In the genomic region with DNA sequence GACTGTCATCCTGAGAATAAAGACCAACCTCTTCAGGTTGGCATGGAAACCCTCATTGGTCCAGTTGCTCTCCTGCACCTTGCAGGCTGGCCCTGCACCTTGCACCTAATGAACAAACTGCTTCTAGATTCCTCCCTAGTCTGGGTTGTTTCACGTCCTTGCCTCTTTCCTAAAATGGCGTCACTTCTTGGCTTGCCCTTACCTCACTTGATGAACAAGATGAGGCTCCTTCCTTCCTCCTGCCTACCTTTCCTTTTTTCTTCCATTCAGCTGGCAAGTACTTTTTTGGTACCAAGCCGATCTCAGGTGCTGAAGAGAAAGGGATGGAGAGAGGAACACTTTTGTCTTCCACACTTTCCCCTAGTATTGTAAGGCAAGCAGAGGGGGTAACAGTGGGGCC, we compare ENCODE assay signal across 19 cellular contexts.
DNase-seq lines count a peak whose midpoint lies in the region; ATAC-seq and TF ChIP-seq lines count a peak whose summit lies in the region.
"Had no signal": no experiment of that assay in that cellular context is flagged by ENCODE, and none has a peak within 500 bp of the region (broad histone marks: within the 10 kb centered on the region; RNA-seq: fewer than 3 reads in every experiment).

No MANE protein-coding gene starts in this region.

- peaks cover 67% of the 10 kb centered on the region for H3K4me1 Mint-ChIP-seq in brain
- peaks cover 49% of the 10 kb centered on the region for H3K4me1 Mint-ChIP-seq in neural progenitor cell
- H3K4me1 Mint-ChIP-seq in activated T-cell treated with anti-CD3 and anti-CD28 coated beads, Interleukin-2, amount 50 U/mL, for 72 hours (ENCODE audit: low read depth): peaks cover 14% of the 10 kb centered on the region

- TF ChIP-seq CTCF in brain (conservative IDR thresholded peaks at IDR 0.05): no peak
- TF ChIP-seq CTCF in neural progenitor cell (IDR thresholded peaks at IDR 0.05): no peak

- H3K4me2 ChIP-seq in neural progenitor cell: no peak overlapping the region
- H3K4me2 ChIP-seq: BLaER1 had no signal

- H3K4me1 ChIP-seq in neural progenitor cell: peaks cover 30% of the 10 kb centered on the region
- H3K4me1 ChIP-seq: HAP-1, SJSA1 had no signal

- H3F3A ChIP-seq in neural progenitor cell (ENCODE audit: low read depth): peaks cover 27% of the 10 kb centered on the region

- no peak overlapping the region for H2AFZ ChIP-seq in neural progenitor cell (replicated peaks)

- H3K79me2 ChIP-seq in neural progenitor cell (ENCODE audit: low read depth): no peaks in the 10 kb centered on the region

- no peak for ATAC-seq in activated T-cell treated with anti-CD3 and anti-CD28 coated beads, Interleukin-2, amount 50 U/mL, for 72 hours (replicated peaks in 1 of 2)
- ATAC-seq: CD8-positive, alpha-beta T cell; Panc1 had no signal

- H3K9ac ChIP-seq in neural progenitor cell: no peak overlapping the region
- H3K9ac ChIP-seq: BLaER1 had no signal

- H3K4me3 Mint-ChIP-seq in brain: peak overlapping the region in 3 of 5 experiments; percentile 4 to 14 (median 6)
- peak overlapping the region; percentile 7 for H3K4me3 Mint-ChIP-seq in neural progenitor cell
- peak overlapping the region in 1 of 2 donors; percentile 42 for H3K4me3 Mint-ChIP-seq in activated T-cell treated with anti-CD3 and anti-CD28 coated beads, Interleukin-2, amount 50 U/mL, for 72 hours
- H3K4me3 Mint-ChIP-seq: CD8-positive, alpha-beta T cell; IgD-negative memory B cell had no signal

- H3K27ac Mint-ChIP-seq in brain (peak overlapping the region; percentile 89 to 95 (median 93)), neural progenitor cell (peak overlapping the region; percentile 21)
- H3K27ac Mint-ChIP-seq in activated T-cell treated with anti-CD3 and anti-CD28 coated beads, Interleukin-2, amount 50 U/mL, for 72 hours: no peak overlapping the region
- H3K27ac Mint-ChIP-seq: CD8-positive, alpha-beta T cell; IgD-negative memory B cell had no signal

- no peak overlapping the region for H3K27ac ChIP-seq in neural progenitor cell
- H3K27ac ChIP-seq: BLaER1, SJSA1 had no signal

- H3K36me3 Mint-ChIP-seq in brain (no peaks in the 10 kb centered on the region), neural progenitor cell (no peaks in the 10 kb centered on the region)
- no peaks in the 10 kb centered on the region for H3K36me3 Mint-ChIP-seq in activated T-cell treated with anti-CD3 and anti-CD28 coated beads, Interleukin-2, amount 50 U/mL, for 72 hours (ENCODE audit: insufficient read depth in 2 of 2)
- H3K36me3 Mint-ChIP-seq: CD8-positive, alpha-beta T cell; IgD-negative memory B cell had no signal

- H3K9me3 ChIP-seq in neural progenitor cell (ENCODE audit: low read depth): no peaks in the 10 kb centered on the region
- H3K9me3 ChIP-seq: HAP-1, SJSA1 had no signal

- H4K20me1 ChIP-seq in neural progenitor cell (ENCODE audit: low read depth): no peaks in the 10 kb centered on the region
- H4K20me1 ChIP-seq: BLaER1 had no signal

- H3K36me3 ChIP-seq in neural progenitor cell: no peaks in the 10 kb centered on the region
- H3K36me3 ChIP-seq: BLaER1, HAP-1, SJSA1 had no signal

- H3K27me3 ChIP-seq in neural progenitor cell: peaks cover 14% of the 10 kb centered on the region
- H3K27me3 ChIP-seq: BLaER1, SJSA1 had no signal

- no peak overlapping the region for H3K4me3 ChIP-seq in neural progenitor cell
- H3K4me3 ChIP-seq: BLaER1, HAP-1, SJSA1 had no signal

- no peaks in the 10 kb centered on the region for H3K27me3 Mint-ChIP-seq in brain
- peaks cover 15% of the 10 kb centered on the region for H3K27me3 Mint-ChIP-seq in neural progenitor cell (ENCODE audit: insufficient read depth, low read depth)
- peaks cover 36% of the 10 kb centered on the region for H3K27me3 Mint-ChIP-seq in activated T-cell treated with anti-CD3 and anti-CD28 coated beads, Interleukin-2, amount 50 U/mL, for 72 hours (ENCODE audit: low read depth)

- no peaks in the 10 kb centered on the region for H3K9me3 Mint-ChIP-seq in brain
- no peaks in the 10 kb centered on the region for H3K9me3 Mint-ChIP-seq in neural progenitor cell
- H3K9me3 Mint-ChIP-seq in activated T-cell treated with anti-CD3 and anti-CD28 coated beads, Interleukin-2, amount 50 U/mL, for 72 hours: no peaks in the 10 kb centered on the region
- H3K9me3 Mint-ChIP-seq: CD8-positive, alpha-beta T cell had no signal

- DNase-seq in NCI-H748 (lab: John Stamatoyannopoulos, UW; ENCODE audit: unreplicated experiment) (peak; percentile 74), NCI-H748 treated with DMSO at 0.1 percent for 48 hours (lab: John Stamatoyannopoulos, UW) (no peak), neural progenitor cell (ENCODE audit: low spot score) (no peak), DMS 273 (lab: John Stamatoyannopoulos, UW; ENCODE audit: unreplicated experiment) (no peak), mesenteric fat pad (ENCODE audit: low spot score) (no peak)
- no peak for DNase-seq in activated T-cell treated with anti-CD3 and anti-CD28 coated beads, Interleukin-2, amount 50 U/mL, for 72 hours
- DNase-seq: CD8-positive, alpha-beta T cell; GF-D8; Karpas-422; NCI-H1048; NCI-H1694 treated with DMSO at 0.1 percent for 48 hours; NCI-H2107; NCI-H226 had no signal
